ENCODE assay signal across 8 cellular contexts in the genomic region with DNA sequence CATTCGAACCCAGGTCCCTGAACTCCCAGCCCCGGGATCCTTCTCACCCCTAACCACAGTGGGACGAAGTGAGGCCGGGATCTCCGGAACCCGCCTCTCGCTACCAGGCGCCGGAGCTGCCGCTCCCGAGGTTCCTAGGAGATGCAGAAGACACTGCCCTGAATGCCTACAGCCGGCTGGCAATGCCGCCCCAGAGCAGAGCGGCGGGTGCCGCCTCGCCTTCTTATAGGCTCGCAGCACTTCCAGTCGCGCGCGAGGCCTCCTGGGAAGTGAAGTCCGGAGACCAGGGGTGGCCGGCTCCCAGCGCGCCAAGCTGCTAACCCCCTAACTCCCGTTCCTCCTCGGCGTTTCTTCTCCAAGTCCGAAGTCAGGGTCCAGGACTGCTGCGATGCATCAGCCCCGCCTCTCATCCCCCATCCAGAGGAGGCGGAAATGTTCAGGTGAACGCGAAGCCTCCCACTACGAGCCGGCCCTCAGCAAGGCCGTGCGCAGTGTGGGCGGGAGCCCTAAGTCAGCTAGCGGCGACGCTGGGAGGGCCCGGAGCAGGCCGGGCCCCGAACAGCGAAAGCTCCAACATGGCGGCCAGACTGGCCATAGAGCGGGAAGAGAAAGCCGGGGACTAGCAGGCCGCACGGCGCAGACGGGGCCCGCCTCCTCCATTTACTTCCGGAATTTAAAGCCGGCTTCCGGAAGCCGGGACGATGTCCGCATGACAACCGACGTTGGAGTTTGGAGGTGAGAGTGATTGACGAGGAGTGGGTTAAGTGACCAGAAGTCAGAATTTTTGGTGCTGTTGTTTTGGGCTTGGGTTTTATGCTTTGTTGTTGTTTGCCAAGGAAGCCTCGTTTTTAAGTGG. TPM values are rescaled to one million over a fixed set of nuclear protein-coding genes. Genes with fewer than 3 reads are reported as not detected.
A peak's percentile ranks its signal among the peaks of the same experiment; 100 is the strongest.
DNase-seq lines count a peak whose midpoint lies in the region; ATAC-seq and TF ChIP-seq lines count a peak whose summit lies in the region.

CYB561A3 (minus strand) TSS at position 197 of the 856 bp plus-strand sequence. CDS start 5,169 bp downstream, outside the sequence.
TMEM138 (plus strand) TSS at position 689 of the 856 bp plus-strand sequence. CDS start 2,017 bp downstream, outside the sequence.

- H3K9me3 ChIP-seq in MG63 (no peaks in the 10 kb centered on the region), neuron (ENCODE audit: low read length) (no peaks in the 10 kb centered on the region), subcutaneous abdominal adipose tissue (ENCODE audit: control insufficient read depth in 5 of 5, low read length in 5 of 5) (no peaks in the 10 kb centered on the region)

- TF ChIP-seq CTCF in foreskin keratinocyte (conservative IDR thresholded peaks at IDR 0.05), result no peak

- DNase-seq in ELR (ENCODE audit: low read depth) (peak; percentile 95), H7 (peak; percentile 98), MG63 (peak; percentile 95), SIG-M5 treated with dmso at 0.1 percent for 504 hours (lab: John Stamatoyannopoulos, UW; ENCODE audit: unreplicated experiment) (peak; percentile 95), foreskin keratinocyte (peak; percentile 90 to 94)
- peak; percentile 82 for DNase-seq in activated gamma-delta T cell treated with anti-CD3 and anti-CD28 coated beads, Interleukin-2, amount 50 U/mL, for 16 hours (ENCODE audit: low read depth)

- ATAC-seq in foreskin keratinocyte, result peak; percentile 95

- peak within 1 kb of the TSS; percentile 94 for H3K27ac ChIP-seq in foreskin keratinocyte
- H3K27ac ChIP-seq in subcutaneous abdominal adipose tissue (ENCODE audit: low read depth, low read length), result peak within 1 kb of the TSS; percentile 97

- peak within 1 kb of the TSS; percentile 29 for H2AFZ ChIP-seq in neuron (ENCODE audit: low read depth, low read length)

- H3K4me3 ChIP-seq in H7 (ENCODE audit: insufficient read depth, low read depth, low read length), result peak within 1 kb of the TSS; percentile 93
- peak within 1 kb of the TSS; percentile 73 for H3K4me3 ChIP-seq in MG63
- peak within 1 kb of the TSS; percentile 87 for H3K4me3 ChIP-seq in neuron (ENCODE audit: low read length)
- peak within 1 kb of the TSS; percentile 70 to 98 (median 85) for H3K4me3 ChIP-seq in subcutaneous abdominal adipose tissue (ENCODE audit: low read depth in 1 of 5, low read length in 5 of 5)

- H3K27me3 ChIP-seq in H7 (ENCODE audit: control insufficient read depth, insufficient read depth, low read length) (no peaks in the 10 kb centered on the region), MG63 (no peaks in the 10 kb centered on the region), foreskin keratinocyte (no peaks in the 10 kb centered on the region), neuron (ENCODE audit: insufficient read depth, low read length) (no peaks in the 10 kb centered on the region), subcutaneous abdominal adipose tissue (ENCODE audit: control insufficient read depth in 5 of 5, insufficient read depth in 4 of 5, low read length in 5 of 5) (no peaks in the 10 kb centered on the region)

- H3K9ac ChIP-seq in subcutaneous abdominal adipose tissue (ENCODE audit: low read length in 5 of 5), result peak within 1 kb of the TSS; percentile 83 to 99 (median 96)

- H3K36me3 ChIP-seq in H7 (replicated peaks; ENCODE audit: control insufficient read depth, insufficient read depth, low read length), result peaks cover 18% of the 10 kb centered on the region
- H3K36me3 ChIP-seq in MG63, result peaks cover 41% of the 10 kb centered on the region
- peaks cover 30% of the 10 kb centered on the region for H3K36me3 ChIP-seq in neuron (ENCODE audit: insufficient read depth, low read length)
- H3K36me3 ChIP-seq in subcutaneous abdominal adipose tissue (ENCODE audit: control insufficient read depth in 5 of 5, insufficient read depth in 5 of 5, low read length in 5 of 5), result peaks cover 6 to 30% (median 21%) of the 10 kb centered on the region in 5 donors

- H3K4me1 ChIP-seq in foreskin keratinocyte (peaks cover 10% of the 10 kb centered on the region), neuron (ENCODE audit: insufficient read depth, low read length) (peaks cover 11% of the 10 kb centered on the region), subcutaneous abdominal adipose tissue (ENCODE audit: control insufficient read depth in 5 of 5, insufficient read depth in 5 of 5, low read length in 5 of 5) (peaks cover 7 to 56% (median 50%) of the 10 kb centered on the region in 5 donors)

RNA-seq across cellular contexts. Expression of gene CYB561A3, which starts in this region (rescaled TPM):
- total RNA-seq in H7 (2014; rRNA removed; shearing (Covaris generic)), result 12.3 and 16.2 TPM in 2 replicates
- total RNA-seq in MG63 (2014; rRNA removed; shearing (Covaris generic); ENCODE audit: low replicate concordance), result 50.5 and 60.2 TPM in 2 replicates
- total RNA-seq in foreskin keratinocyte, result 40.1 and 42.5 TPM in 2 replicates
- 43.0 and 44.7 TPM in 2 replicates for polyA plus RNA-seq in foreskin keratinocyte

RNA-seq across cellular contexts. Expression of gene TMEM138, which starts in this region (rescaled TPM):
- total RNA-seq in H7 (2014; rRNA removed; shearing (Covaris generic)), result 23.9 and 33.9 TPM in 2 replicates
- total RNA-seq in MG63 (2014; rRNA removed; shearing (Covaris generic); ENCODE audit: low replicate concordance), result 15.0 and 70.0 TPM in 2 replicates
- total RNA-seq in foreskin keratinocyte, result 41.4 and 46.2 TPM in 2 replicates
- polyA plus RNA-seq in foreskin keratinocyte, result 74.4 and 78.1 TPM in 2 replicates

Comparison
In these comparisons a context has a peak if more than half of its experiments do, and no peak if none do; other contexts are left out.
1. Peak in every context shown above with its lines: DNase-seq, ATAC-seq, H3K4me3 ChIP-seq and H3K27ac ChIP-seq.